20 cellular contexts compared by ENCODE assay signal in the genomic region with DNA sequence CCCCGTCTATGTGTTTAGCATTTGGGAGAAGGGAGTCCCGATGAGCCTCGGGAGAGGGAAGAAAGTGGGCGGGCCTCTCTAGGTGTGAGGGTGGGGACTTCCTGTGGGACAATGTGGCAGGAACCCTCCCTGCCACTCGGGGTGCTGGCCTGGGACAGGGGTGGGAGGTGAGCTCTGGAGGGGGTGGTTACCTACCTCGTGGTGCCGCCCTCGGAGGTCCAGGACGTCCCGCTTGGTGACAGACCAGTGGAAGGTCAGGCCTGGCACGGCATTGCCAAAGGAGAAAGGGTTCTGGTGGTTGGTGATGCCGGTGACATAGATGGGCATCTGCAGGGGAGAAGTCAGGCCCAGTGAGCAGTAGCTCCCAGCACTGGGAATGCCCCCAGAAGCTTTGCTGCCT.
"Had no signal": no experiment of that assay in that cellular context is flagged by ENCODE, and none has a peak within 500 bp of the region (broad histone marks: within the 10 kb centered on the region; RNA-seq: fewer than 3 reads in every experiment).

No MANE protein-coding gene starts in this region.

- H3K27ac Mint-ChIP-seq: activated CD4-positive, alpha-beta T cell treated with anti-CD3 and anti-CD28 coated beads, Interleukin-2, amount 10 ng/mL, durations not matched to agents 24 days and 14 days; nephron; stimulated activated naive CD8-positive, alpha-beta T cell treated with anti-CD3 and anti-CD28 coated beads, Interleukin-15, Interleukin-2, amounts not matched to agents 100 ng/mL and 50 ng/mL, for 24 hours had no signal

- H3K36me3 Mint-ChIP-seq: type B pancreatic cell had no signal

- H3K27me3 Mint-ChIP-seq: activated B cell treated with CpG ODN at 0.5 μM for 24 hours; activated CD4-positive, alpha-beta T cell treated with anti-CD3 and anti-CD28 coated beads, Interleukin-2, amount 10 ng/mL, durations not matched to agents 24 days and 14 days; stimulated activated naive CD8-positive, alpha-beta T cell treated with anti-CD3 and anti-CD28 coated beads, Interleukin-15, Interleukin-2, amounts not matched to agents 100 ng/mL and 50 ng/mL, for 24 hours; type B pancreatic cell had no signal

- H3K9me3 Mint-ChIP-seq: activated B cell treated with CpG ODN at 0.5 μM for 24 hours; activated CD4-positive, alpha-beta T cell treated with anti-CD3 and anti-CD28 coated beads, Interleukin-2, amount 10 ng/mL, durations not matched to agents 24 days and 14 days; activated naive CD4-positive, alpha-beta T cell treated with anti-CD3 and anti-CD28 coated beads, Interleukin-2, amount 50 U/mL, for 72 hours; nephron; stimulated activated naive CD8-positive, alpha-beta T cell treated with anti-CD3 and anti-CD28 coated beads, Interleukin-15, Interleukin-2, amounts not matched to agents 100 ng/mL and 50 ng/mL, for 24 hours; type B pancreatic cell had no signal

- H3K79me2 ChIP-seq: hepatocyte had no signal

- H3K27ac ChIP-seq: colonic mucosa, hepatocyte, left ventricle myocardium inferior, skin epidermis had no signal

- H3K9me3 ChIP-seq: colonic mucosa, left ventricle myocardium inferior had no signal

- H3K4me1 ChIP-seq: colonic mucosa, left ventricle myocardium inferior had no signal

- DNase-seq: activated B cell treated with CpG ODN at 0.5 μM for 24 hours; activated CD4-positive, alpha-beta T cell treated with anti-CD3 and anti-CD28 coated beads, Interleukin-2, amount 10 ng/mL, durations not matched to agents 24 days and 14 days; activated effector memory CD4-positive, alpha-beta T cell treated with Interleukin-2 at 50 U/mL for 16 hours; activated T-cell treated with anti-CD3 and anti-CD28 coated beads for 4 hours; caudate nucleus; colonic mucosa; left ventricle myocardium inferior; mesenchymal stem cell; occipital lobe; right cardiac atrium; stimulated activated CD4-positive, alpha-beta T cell treated with anti-CD3 and anti-CD28 coated beads, Interleukin-15, amount 100 ng/mL, for 24 hours; stimulated activated CD4-positive, alpha-beta T cell treated with anti-CD3 and anti-CD28 coated beads, Interleukin-4, amount 100 ng/mL, for 1 hour; T-helper 2 cell had no signal

- H3K4me3 ChIP-seq: colonic mucosa, hepatocyte, left ventricle myocardium inferior, skin epidermis had no signal

- ATAC-seq: activated naive CD4-positive, alpha-beta T cell treated with anti-CD3 and anti-CD28 coated beads, Interleukin-2, amount 50 U/mL, for 72 hours; esophagus mucosa; right cardiac atrium had no signal

- H2AFZ ChIP-seq: hepatocyte had no signal

- H3K36me3 ChIP-seq: colonic mucosa, left ventricle myocardium inferior had no signal

- H3K4me1 Mint-ChIP-seq: activated CD4-positive, alpha-beta T cell treated with anti-CD3 and anti-CD28 coated beads, Interleukin-2, amount 10 ng/mL, durations not matched to agents 24 days and 14 days had no signal

- H3K27me3 ChIP-seq: colonic mucosa, hepatocyte had no signal

- H3K4me3 Mint-ChIP-seq: activated B cell treated with CpG ODN at 0.5 μM for 24 hours; activated CD4-positive, alpha-beta T cell treated with anti-CD3 and anti-CD28 coated beads, Interleukin-2, amount 10 ng/mL, durations not matched to agents 24 days and 14 days; nephron; stimulated activated naive CD8-positive, alpha-beta T cell treated with anti-CD3 and anti-CD28 coated beads, Interleukin-15, Interleukin-2, amounts not matched to agents 100 ng/mL and 50 ng/mL, for 24 hours; type B pancreatic cell had no signal

- H3K4me2 ChIP-seq: hepatocyte had no signal
